In genomic region chr1:15847100-15847892, GRCh38 we compare ENCODE assay signal across 2 cellular contexts.
A peak's percentile ranks its signal among the peaks of the same experiment; 100 is the strongest.
TF ChIP-seq lines count a peak whose summit lies in the region.

SPEN (plus strand) TSS chr1:15847707; CDS start chr1:15848068, 361 bp downstream.

TF ChIP-seq in IMR-90, 13 proteins besides CTCF, POLR2A, EP300 and RAD21:
- peak; percentile 57; the same call in 1 of the 2 replicates for TF ChIP-seq MAZ (IDR thresholded peaks at IDR 0.05; ENCODE audit: borderline replicate concordance, low read depth, low read length)
- no peak for TF ChIP-seq ELK1 (IDR thresholded peaks at IDR 0.05; ENCODE audit: borderline replicate concordance, low read depth, low read length)

TF ChIP-seq in endothelial cell of umbilical vein, 7 proteins besides CTCF, POLR2A, EP300 and RAD21:
- TF ChIP-seq POLR2AphosphoS5 (IDR thresholded peaks at IDR 0.05; ENCODE audit: insufficient read depth, low read depth, low read length) (peak; percentile 63), MAX (IDR thresholded peaks at IDR 0.05; ENCODE audit: insufficient read depth, insufficient read length) (no peak)
